In the genomic region with DNA sequence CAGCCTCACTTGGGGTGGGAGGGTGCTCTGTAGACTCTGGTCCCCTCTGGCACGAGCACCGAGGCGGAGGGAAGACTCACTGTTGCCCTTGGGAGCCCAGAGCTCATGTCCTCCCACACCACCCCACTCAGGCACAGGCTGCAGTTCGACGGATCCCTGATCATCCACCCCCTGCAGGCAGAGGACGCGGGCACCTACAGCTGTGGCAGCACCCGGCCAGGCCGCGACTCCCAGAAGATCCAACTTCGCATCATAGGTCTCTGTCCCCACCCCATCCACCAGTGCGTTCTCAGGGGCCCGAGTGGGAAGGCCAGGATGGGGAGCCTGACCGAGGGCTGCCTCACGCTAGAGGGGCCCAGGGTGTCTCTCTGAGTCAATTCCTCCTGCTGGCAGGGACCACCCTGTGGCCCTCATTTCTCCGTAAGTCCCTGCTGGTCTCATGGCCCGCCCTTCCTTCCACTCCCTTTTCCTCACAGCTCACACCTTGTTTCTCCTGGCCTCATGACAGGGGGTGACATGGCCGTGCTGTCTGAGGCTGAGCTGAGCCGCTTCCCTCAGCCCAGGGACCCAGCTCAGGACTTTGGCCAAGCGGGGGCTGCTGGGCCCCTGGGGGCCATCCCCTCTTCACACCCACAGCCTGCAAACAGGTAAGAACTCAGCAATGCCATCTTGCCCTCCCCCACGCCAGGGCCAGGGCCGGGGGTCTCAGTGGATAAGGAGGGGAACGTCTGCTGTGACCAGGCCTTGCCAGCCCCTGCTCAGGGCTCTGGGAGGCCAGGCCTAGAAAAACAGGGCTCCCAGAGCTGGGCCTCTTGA, we compare ENCODE assay signal across 21 cellular contexts. TPM values are rescaled to one million over a fixed set of nuclear protein-coding genes. Genes with fewer than 3 reads are reported as not detected.
A peak's percentile ranks its signal among the peaks of the same experiment; 100 is the strongest.
DNase-seq lines count a peak whose midpoint lies in the region; ATAC-seq lines count a peak whose summit lies in the region.
"Had no signal": no experiment of that assay in that cellular context is flagged by ENCODE, and none has a peak within 500 bp of the region (broad histone marks: within the 10 kb centered on the region; RNA-seq: fewer than 3 reads in every experiment).

No MANE protein-coding gene starts in this region.

- no peak overlapping the region for H3K4me3 Mint-ChIP-seq in activated T-cell treated with anti-CD3 and anti-CD28 coated beads, Interleukin-2, amount 50 U/mL, for 72 hours
- no peak overlapping the region for H3K4me3 Mint-ChIP-seq in activated T-cell treated with anti-CD3 and anti-CD28 coated beads, Interleukin-2, amount 50 U/mL, for 24 hours
- H3K4me3 Mint-ChIP-seq in stimulated activated naive B cell treated with anti-CD40 and anti-IgM and Interleukin-4, amounts not matched to agents 10 μg/mL and 1 μg/mL and 100 μg/mL, for 72 hours = no peak overlapping the region
- H3K4me3 Mint-ChIP-seq in activated CD4-positive, alpha-beta memory T cell treated with anti-CD3 and anti-CD28 coated beads for 36 hours = no peak overlapping the region
- H3K4me3 Mint-ChIP-seq: CD8-positive, alpha-beta T cell; H9 had no signal

- H3K36me3 Mint-ChIP-seq in activated T-cell treated with anti-CD3 and anti-CD28 coated beads, Interleukin-2, amount 50 U/mL, for 72 hours (ENCODE audit: insufficient read depth in 2 of 2) = no peaks in the 10 kb centered on the region
- no peaks in the 10 kb centered on the region for H3K36me3 Mint-ChIP-seq in activated T-cell treated with anti-CD3 and anti-CD28 coated beads, Interleukin-2, amount 50 U/mL, for 24 hours (ENCODE audit: low read depth)
- no peaks in the 10 kb centered on the region for H3K36me3 Mint-ChIP-seq in stimulated activated naive B cell treated with anti-CD40 and anti-IgM and Interleukin-4, amounts not matched to agents 10 μg/mL and 1 μg/mL and 100 μg/mL, for 72 hours
- H3K36me3 Mint-ChIP-seq in activated CD4-positive, alpha-beta memory T cell treated with anti-CD3 and anti-CD28 coated beads for 36 hours = no peaks in the 10 kb centered on the region
- H3K36me3 Mint-ChIP-seq: CD8-positive, alpha-beta T cell had no signal

- H2AK5ac ChIP-seq in mesendoderm (ENCODE audit: low read length) = no peak overlapping the region

- H2BK120ac ChIP-seq in mesendoderm (ENCODE audit: low read depth, low read length) = no peak overlapping the region

- DNase-seq in activated T-cell treated with anti-CD3 and anti-CD28 coated beads, Interleukin-2, amount 50 U/mL, for 72 hours = no peak
- no peak for DNase-seq in activated T-cell treated with anti-CD3 and anti-CD28 coated beads, Interleukin-2, amount 50 U/mL, for 24 hours
- peak; percentile 12 for DNase-seq in HuH-7 (ENCODE audit: low spot score)
- no peak for DNase-seq in mesendoderm
- no peak for DNase-seq in stimulated activated naive B cell treated with anti-CD40 and anti-IgM and Interleukin-4, amounts not matched to agents 10 μg/mL and 1 μg/mL and 100 μg/mL, for 72 hours
- DNase-seq in activated CD4-positive, alpha-beta memory T cell treated with anti-CD3 and anti-CD28 coated beads for 36 hours = no peak
- DNase-seq in AML-193 (lab: John Stamatoyannopoulos, UW) = no peak
- DNase-seq: Calu3; CD8-positive, alpha-beta T cell; DMS53; EL; H9; NCI-H1092 treated with DMSO at 0.1 percent for 48 hours; NCI-H146; NCI-H2029 treated with DMSO at 0.1 percent for 48 hours; NCI-H446; Right ventricle myocardium superior had no signal

- H2BK15ac ChIP-seq in mesendoderm (replicated peaks; ENCODE audit: low read depth) = no peak overlapping the region

- H3K27me3 ChIP-seq in mesendoderm (ENCODE audit: insufficient read depth, low read length, poor library complexity) = no peaks in the 10 kb centered on the region
- H3K27me3 ChIP-seq: BLaER1 had no signal

- no peaks in the 10 kb centered on the region for H3K4me1 Mint-ChIP-seq in activated T-cell treated with anti-CD3 and anti-CD28 coated beads, Interleukin-2, amount 50 U/mL, for 72 hours (ENCODE audit: low read depth)
- no peaks in the 10 kb centered on the region for H3K4me1 Mint-ChIP-seq in activated T-cell treated with anti-CD3 and anti-CD28 coated beads, Interleukin-2, amount 50 U/mL, for 24 hours (ENCODE audit: low read depth)
- peaks cover 2 to 3% of the 10 kb centered on the region in 2 donors for H3K4me1 Mint-ChIP-seq in stimulated activated naive B cell treated with anti-CD40 and anti-IgM and Interleukin-4, amounts not matched to agents 10 μg/mL and 1 μg/mL and 100 μg/mL, for 72 hours
- no peaks in the 10 kb centered on the region for H3K4me1 Mint-ChIP-seq in activated CD4-positive, alpha-beta memory T cell treated with anti-CD3 and anti-CD28 coated beads for 36 hours (ENCODE audit: low read depth)

- H3K79me1 ChIP-seq in mesendoderm (ENCODE audit: low read length) = no peaks in the 10 kb centered on the region

- H3K9ac ChIP-seq in mesendoderm (ENCODE audit: low read length) = no peak overlapping the region
- H3K9ac ChIP-seq: BLaER1 had no signal

- ATAC-seq in activated T-cell treated with anti-CD3 and anti-CD28 coated beads, Interleukin-2, amount 50 U/mL, for 72 hours (replicated peaks in 1 of 2) = peak in 1 of 2 donors; percentile 4
- ATAC-seq in stimulated activated naive B cell treated with anti-CD40 and anti-IgM and Interleukin-4, amounts not matched to agents 10 μg/mL and 1 μg/mL and 100 μg/mL, for 72 hours (replicated peaks) = no peak
- ATAC-seq in GM19455 (IDR thresholded peaks at IDR 0.05; ENCODE audit: unreplicated experiment) = no peak
- ATAC-seq: CD8-positive, alpha-beta T cell had no signal

- no peak overlapping the region for H4K8ac ChIP-seq in mesendoderm (ENCODE audit: low read depth, low read length)

- no peak overlapping the region for H3K56ac ChIP-seq in mesendoderm (ENCODE audit: low read length)

- POLR2A ChIA-PET in activated CD4-positive, alpha-beta memory T cell treated with anti-CD3 and anti-CD28 coated beads for 36 hours (lab: Charles Lee) = no interaction called here

- H3K27ac Mint-ChIP-seq in activated T-cell treated with anti-CD3 and anti-CD28 coated beads, Interleukin-2, amount 50 U/mL, for 72 hours = peak overlapping the region; percentile 59
- H3K27ac Mint-ChIP-seq in activated T-cell treated with anti-CD3 and anti-CD28 coated beads, Interleukin-2, amount 50 U/mL, for 24 hours = no peak overlapping the region
- H3K27ac Mint-ChIP-seq in stimulated activated naive B cell treated with anti-CD40 and anti-IgM and Interleukin-4, amounts not matched to agents 10 μg/mL and 1 μg/mL and 100 μg/mL, for 72 hours = peak overlapping the region; percentile 22
- no peak overlapping the region for H3K27ac Mint-ChIP-seq in activated CD4-positive, alpha-beta memory T cell treated with anti-CD3 and anti-CD28 coated beads for 36 hours
- H3K27ac Mint-ChIP-seq: CD8-positive, alpha-beta T cell had no signal

- no peak overlapping the region for H3K4ac ChIP-seq in mesendoderm (ENCODE audit: low read depth, low read length)

- no peak overlapping the region for H3K4me3 ChIP-seq in mesendoderm (ENCODE audit: low read length)
- H3K4me3 ChIP-seq: BLaER1, SK-N-MC had no signal

- no peak overlapping the region for H3K18ac ChIP-seq in mesendoderm (ENCODE audit: low read length)

- H3K27ac ChIP-seq in mesendoderm (ENCODE audit: low read depth, low read length) = no peak overlapping the region
- H3K27ac ChIP-seq: BLaER1, HL-60, SK-N-MC had no signal

- CTCF ChIA-PET in activated CD4-positive, alpha-beta memory T cell treated with anti-CD3 and anti-CD28 coated beads for 36 hours (lab: Charles Lee) = interaction anchor here (0.9 kb wide), 1 partner anchor 31 kb away, joined by 3 read pairs; no protein-coding TSS in a partner anchor

- H3K79me2 ChIP-seq in mesendoderm (ENCODE audit: control insufficient read depth, insufficient read depth, low read length) = no peaks in the 10 kb centered on the region

- H3K9me3 Mint-ChIP-seq in activated T-cell treated with anti-CD3 and anti-CD28 coated beads, Interleukin-2, amount 50 U/mL, for 72 hours = no peaks in the 10 kb centered on the region
- H3K9me3 Mint-ChIP-seq in activated T-cell treated with anti-CD3 and anti-CD28 coated beads, Interleukin-2, amount 50 U/mL, for 24 hours = no peaks in the 10 kb centered on the region
- H3K9me3 Mint-ChIP-seq in stimulated activated naive B cell treated with anti-CD40 and anti-IgM and Interleukin-4, amounts not matched to agents 10 μg/mL and 1 μg/mL and 100 μg/mL, for 72 hours = no peaks in the 10 kb centered on the region
- H3K9me3 Mint-ChIP-seq in activated CD4-positive, alpha-beta memory T cell treated with anti-CD3 and anti-CD28 coated beads for 36 hours = no peaks in the 10 kb centered on the region
- H3K9me3 Mint-ChIP-seq: CD8-positive, alpha-beta T cell had no signal

- no CpG with 5 or more reads among the region's 23 CpGs for WGBS in mesendoderm (ENCODE audit: extremely low coverage, insufficient coverage, low lambda C conversion rate)

- H3K4me2 ChIP-seq in mesendoderm (ENCODE audit: low read length) = no peak overlapping the region
- H3K4me2 ChIP-seq: BLaER1 had no signal

- peak overlapping the region; percentile 24 for H3K23ac ChIP-seq in mesendoderm (ENCODE audit: low read length)

- no peak overlapping the region for H4K5ac ChIP-seq in mesendoderm (ENCODE audit: low read length)

- no peaks in the 10 kb centered on the region for H3K36me3 ChIP-seq in mesendoderm (ENCODE audit: control insufficient read depth, insufficient read depth, low read length)
- H3K36me3 ChIP-seq: BLaER1 had no signal

- H2BK5ac ChIP-seq in mesendoderm (ENCODE audit: low read length) = no peak overlapping the region

- H3K4me1 ChIP-seq in mesendoderm (ENCODE audit: control insufficient read depth, low read depth, low read length) = no peaks in the 10 kb centered on the region
- H3K4me1 ChIP-seq: BLaER1 had no signal

- H3K27me3 Mint-ChIP-seq in activated T-cell treated with anti-CD3 and anti-CD28 coated beads, Interleukin-2, amount 50 U/mL, for 72 hours (ENCODE audit: low read depth) = peaks cover 41% of the 10 kb centered on the region
- H3K27me3 Mint-ChIP-seq in activated T-cell treated with anti-CD3 and anti-CD28 coated beads, Interleukin-2, amount 50 U/mL, for 24 hours = peaks cover 15% of the 10 kb centered on the region
- peaks cover 0 to 8% of the 10 kb centered on the region in 2 donors for H3K27me3 Mint-ChIP-seq in stimulated activated naive B cell treated with anti-CD40 and anti-IgM and Interleukin-4, amounts not matched to agents 10 μg/mL and 1 μg/mL and 100 μg/mL, for 72 hours
- no peaks in the 10 kb centered on the region for H3K27me3 Mint-ChIP-seq in activated CD4-positive, alpha-beta memory T cell treated with anti-CD3 and anti-CD28 coated beads for 36 hours

- intact Hi-C loops in activated CD4-positive, alpha-beta memory T cell treated with anti-CD3 and anti-CD28 coated beads for 36 hours (cut with micrococcal nuclease) = no loop called here

RNA-seq across cellular contexts. Expression of gene PAPLN, which starts 27.0 kb away (rescaled TPM):
- 1 to 10 TPM in 1 of 2 donors, under 1 TPM in 1; 0.58 to 1.3 TPM for total RNA-seq in activated T-cell treated with anti-CD3 and anti-CD28 coated beads, Interleukin-2, amount 50 U/mL, for 72 hours
- polyA plus RNA-seq in mesendoderm (2013, experiment 1 of 2) = 0.14 TPM
- polyA plus RNA-seq in mesendoderm (2013, experiment 2 of 2) = 0.11 TPM
- total RNA-seq in activated CD4-positive, alpha-beta memory T cell treated with anti-CD3 and anti-CD28 coated beads for 36 hours = under 1 TPM; 0.62 to 0.65 TPM
- total RNA-seq: CD8-positive, alpha-beta T cell had no signal

Comparison
In these comparisons a context has a peak if more than half of its experiments do, and no peak if none do; other contexts are left out.
1. H3K27ac Mint-ChIP-seq: peak in activated T-cell treated with anti-CD3 and anti-CD28 coated beads, Interleukin-2, amount 50 U/mL, for 72 hours (single experiment) and stimulated activated naive B cell treated with anti-CD40 and anti-IgM and Interleukin-4, amounts not matched to agents 10 μg/mL and 1 μg/mL and 100 μg/mL, for 72 hours (single experiment); none in activated T-cell treated with anti-CD3 and anti-CD28 coated beads, Interleukin-2, amount 50 U/mL, for 24 hours (single experiment) and activated CD4-positive, alpha-beta memory T cell treated with anti-CD3 and anti-CD28 coated beads for 36 hours (single experiment).